Comparison of ENCODE assay signal across 35 cellular contexts in the genomic region with DNA sequence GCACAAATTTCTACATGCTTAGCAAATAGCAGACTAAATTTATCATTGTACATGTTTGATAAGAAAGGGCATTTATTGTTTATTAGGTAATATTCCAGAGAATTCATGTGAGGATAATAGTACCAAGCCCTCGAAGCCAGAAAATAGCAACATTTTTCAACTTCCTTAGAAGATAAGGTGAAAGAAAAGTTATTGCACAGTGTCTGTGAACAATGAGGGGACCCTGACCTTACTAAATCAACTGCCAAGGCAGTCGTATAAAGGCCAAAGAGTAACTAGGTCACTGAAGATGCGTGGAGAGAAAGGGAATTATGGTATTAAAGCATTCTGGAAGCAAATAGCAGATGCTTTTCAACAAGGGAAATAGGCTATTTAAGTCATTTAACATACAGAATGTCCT.
"Had no signal": no experiment of that assay in that cellular context is flagged by ENCODE, and none has a peak within 500 bp of the region (broad histone marks: within the 10 kb centered on the region; RNA-seq: fewer than 3 reads in every experiment).

No MANE protein-coding gene starts in this region.

- H3K4me3 ChIP-seq: adrenal gland, ascending aorta, body of pancreas, breast epithelium, cardiac muscle cell had no signal

- H3K9me3 ChIP-seq: adrenal gland, ascending aorta, body of pancreas, breast epithelium had no signal

- H3K36me3 ChIP-seq: adrenal gland, ascending aorta, brain microvascular endothelial cell, breast epithelium, cardiac muscle cell had no signal

- H3K27me3 ChIP-seq: adrenal gland, ascending aorta, body of pancreas, brain microvascular endothelial cell, breast epithelium, cardiac muscle cell had no signal

- DNase-seq: activated effector memory CD4-positive, alpha-beta T cell treated with anti-CD3 and anti-CD28 coated beads, Interleukin-2, amount 50 U/mL, for 16 hours; activated effector memory CD4-positive, alpha-beta T cell treated with Interleukin-2 at 50 U/mL for 16 hours; activated gamma-delta T cell; activated gamma-delta T cell treated with Interleukin-2 at 50 U/mL for 16 hours; activated naive CD4-positive, alpha-beta T cell; activated naive CD4-positive, alpha-beta T cell treated with anti-CD3 and anti-CD28 coated beads for 36 hours; activated naive CD4-positive, alpha-beta T cell treated with anti-CD3 and anti-CD28 coated beads, Interleukin-2, amount 10 ng/mL, durations not matched to agents 7 days and 5 days; activated naive CD4-positive, alpha-beta T cell treated with anti-CD3 and anti-CD28 coated beads, Interleukin-2, amount 50 U/mL, for 16 hours; activated naive CD4-positive, alpha-beta T cell treated with Interleukin-2 at 50 U/mL for 16 hours; activated naive CD8-positive, alpha-beta T cell treated with anti-CD3 and anti-CD28 coated beads for 36 hours; activated naive CD8-positive, alpha-beta T cell treated with anti-CD3 and anti-CD28 coated beads, Interleukin-2, amount 10 ng/mL, durations not matched to agents 7 days and 5 days; activated naive CD8-positive, alpha-beta T cell treated with anti-CD3 and anti-CD28 coated beads, Interleukin-2, amount 50 U/mL, for 24 hours; activated T-cell treated with anti-CD3 and anti-CD28 coated beads for 4 hours; activated T-cell treated with anti-CD3 and anti-CD28 coated beads, Interleukin-2, amount 50 U/mL, for 1 hour; activated T-cell treated with anti-CD3 and anti-CD28 coated beads, Interleukin-2, amount 50 U/mL, for 24 hours; activated T-cell treated with anti-CD3 and anti-CD28 coated beads, Interleukin-2, amount 50 U/mL, for 4 hours; activated T-cell treated with anti-CD3 and anti-CD28 coated beads, Interleukin-2, amount 50 U/mL, for 48 hours; activated T-cell treated with anti-CD3 and anti-CD28 coated beads, Interleukin-2, amount 50 U/mL, for 72 hours; amniotic stem cell; amygdala; anterior cingulate cortex; aorta; body of pancreas; brain microvascular endothelial cell; caudate nucleus; central memory CD4-positive, alpha-beta T cell; cerebellar nuclear complex had no signal

- H3K27ac ChIP-seq: adrenal gland, ascending aorta, body of pancreas, brain microvascular endothelial cell, breast epithelium, cardiac muscle cell had no signal

- FAIRE-seq: astrocyte, bronchial epithelial cell had no signal

- ATAC-seq: activated naive CD4-positive, alpha-beta T cell treated with anti-CD3 and anti-CD28 coated beads, Interleukin-2, amount 50 U/mL, for 72 hours; activated naive CD8-positive, alpha-beta T cell treated with anti-CD3 and anti-CD28 coated beads, Interleukin-2, amount 50 U/mL, for 24 hours; activated T-cell treated with anti-CD3 and anti-CD28 coated beads, Interleukin-2, amount 50 U/mL, for 4 hours; activated T-cell treated with anti-CD3 and anti-CD28 coated beads, Interleukin-2, amount 50 U/mL, for 72 hours; activated T-helper 17 cell treated with anti-CD3 and anti-CD28 coated beads, Interleukin-2, amount 50 U/mL, for 72 hours; body of pancreas had no signal

- H3K4me1 ChIP-seq: adrenal gland, ascending aorta, body of pancreas, breast epithelium had no signal
